23 cellular contexts compared by ENCODE assay signal in the genomic region with DNA sequence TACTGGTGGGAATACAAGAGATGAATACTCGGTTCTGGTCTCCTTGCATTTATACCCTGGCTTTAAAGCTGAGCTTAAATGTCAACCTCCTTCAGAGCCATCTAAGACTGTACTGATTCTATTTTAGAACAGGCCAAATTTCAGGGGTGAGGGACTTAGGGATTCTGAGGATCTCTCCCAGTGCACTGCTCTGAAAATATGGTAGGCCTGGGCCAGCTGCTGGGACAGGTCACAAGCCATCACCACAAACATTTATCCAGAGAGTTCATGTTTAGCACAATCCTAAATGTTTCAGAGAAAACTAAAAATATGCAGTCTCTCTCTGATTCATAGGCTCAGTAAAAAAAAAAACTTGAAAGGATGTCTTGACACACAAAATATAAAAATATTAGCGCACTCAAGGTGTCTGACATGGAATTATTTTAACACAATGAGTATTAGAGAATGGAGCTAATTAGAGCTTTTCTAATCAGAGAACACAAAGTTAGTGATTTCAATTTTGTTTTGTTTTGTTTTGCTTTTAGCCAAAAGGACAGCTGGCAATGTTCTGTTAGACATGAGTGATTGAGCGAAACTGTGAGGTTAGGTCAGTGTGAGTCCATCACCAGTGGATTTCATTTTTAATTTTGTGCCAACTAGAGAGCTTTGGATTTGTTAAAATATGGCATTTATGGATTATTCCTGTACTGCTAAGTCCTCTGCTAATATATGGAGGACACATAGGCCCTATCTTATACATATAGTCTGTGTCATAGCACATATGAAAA. TPM values are rescaled to one million over a fixed set of nuclear protein-coding genes. Genes with fewer than 3 reads are reported as not detected.
DNase-seq lines count a peak whose midpoint lies in the region; ATAC-seq and TF ChIP-seq lines count a peak whose summit lies in the region.
"Had no signal": no experiment of that assay in that cellular context is flagged by ENCODE, and none has a peak within 500 bp of the region (broad histone marks: within the 10 kb centered on the region; RNA-seq: fewer than 3 reads in every experiment).

No MANE protein-coding gene starts in this region.

- TF ChIP-seq EP300 in esophagus muscularis mucosa (IDR thresholded peaks at IDR 0.05): no peak

- POLR2A ChIA-PET in MCF 10A (lab: Yijun Ruan, JAX): interaction anchor here (0.7 to 1.8 kb wide), 4 partner anchors 18 to 566 kb away, joined by 3 read pairs; no protein-coding TSS in a partner anchor

- H3K27ac ChIP-seq in breast epithelium: peak overlapping the region; percentile 60 to 62
- H3K27ac ChIP-seq in esophagus muscularis mucosa (replicated peaks in 1 of 4): peak overlapping the region in 3 of 4 donors; percentile 18 to 56 (median 32)
- H3K27ac ChIP-seq: BLaER1, KMS-11, VCaP had no signal

- no peaks in the 10 kb centered on the region for H3K9me3 Mint-ChIP-seq in MCF 10A (ENCODE audit: unreplicated experiment)
- H3K9me3 Mint-ChIP-seq: H9; immature natural killer cell; stimulated activated effector memory CD8-positive, alpha-beta T cell treated with anti-CD3 and anti-CD28 coated beads, Interleukin-12 subunit alpha, Interleukin-12 subunit beta, amount 100 ng/mL, for 72 hours; type B pancreatic cell had no signal

- 86% methylated on average over 3 of the region's 3 CpGs for WGBS in esophagus muscularis mucosa

- H3K27me3 ChIP-seq in breast epithelium: no peaks in the 10 kb centered on the region
- no peaks in the 10 kb centered on the region for H3K27me3 ChIP-seq in esophagus muscularis mucosa
- H3K27me3 ChIP-seq: BLaER1, heart right ventricle, right atrium auricular region had no signal

- no peak overlapping the region for H3K4me3 Mint-ChIP-seq in MCF 10A (ENCODE audit: unreplicated experiment)
- H3K4me3 Mint-ChIP-seq: H9; immature natural killer cell; stimulated activated effector memory CD8-positive, alpha-beta T cell treated with anti-CD3 and anti-CD28 coated beads, Interleukin-12 subunit alpha, Interleukin-12 subunit beta, amount 100 ng/mL, for 72 hours; T-helper 17 cell; type B pancreatic cell had no signal

- intact Hi-C loops in breast epithelium (cut with DNase I; ENCODE audit: low total_unique reads) (no loop called here), MCF 10A (cut with micrococcal nuclease) (no loop called here), esophagus muscularis mucosa (cut with DNase I) (no loop called here), head of caudate nucleus (cut with DNase I) (no loop called here)

- no peak for DNase-seq in breast epithelium (ENCODE audit: low spot score in 2 of 2)
- DNase-seq in MCF 10A (ENCODE audit: unreplicated experiment): no peak
- no peak for DNase-seq in esophagus muscularis mucosa (ENCODE audit: extremely low spot score)
- no peak for DNase-seq in omental fat pad (ENCODE audit: low spot score)
- DNase-seq in head of caudate nucleus: no peak
- DNase-seq in iPS-NIHi7 (ENCODE audit: extremely low spot score): no peak
- DNase-seq: activated T-cell treated with anti-CD3 and anti-CD28 coated beads for 4 hours, Calu3, H9, heart right ventricle, immature natural killer cell, NCI-H1930, NCI-H226, occipital lobe, T-helper 17 cell had no signal

- H3K9me3 ChIP-seq in breast epithelium: no peaks in the 10 kb centered on the region
- no peaks in the 10 kb centered on the region for H3K9me3 ChIP-seq in esophagus muscularis mucosa
- H3K9me3 ChIP-seq: BLaER1, heart right ventricle, right atrium auricular region had no signal

- no peaks in the 10 kb centered on the region for H3K27me3 Mint-ChIP-seq in MCF 10A (ENCODE audit: insufficient read depth, unreplicated experiment)
- H3K27me3 Mint-ChIP-seq: T-helper 17 cell, type B pancreatic cell had no signal

- H3K4me1 ChIP-seq in breast epithelium (no peaks in the 10 kb centered on the region), esophagus muscularis mucosa (peaks cover 41 to 69% (median 61%) of the 10 kb centered on the region in 4 donors)
- H3K4me1 ChIP-seq: BLaER1 had no signal

- ATAC-seq in omental fat pad (ENCODE audit: low FRiP score) (peak; percentile 28), GM19351 (IDR thresholded peaks at IDR 0.05; ENCODE audit: unreplicated experiment) (no peak), GM18517 (IDR thresholded peaks at IDR 0.05; ENCODE audit: unreplicated experiment) (no peak)
- ATAC-seq: stimulated activated effector memory CD8-positive, alpha-beta T cell treated with anti-CD3 and anti-CD28 coated beads, Interleukin-12 subunit alpha, Interleukin-12 subunit beta, amount 100 ng/mL, for 72 hours; T-helper 17 cell had no signal

- H3K36me3 Mint-ChIP-seq in MCF 10A (ENCODE audit: insufficient read depth, unreplicated experiment): peaks cover 6% of the 10 kb centered on the region
- H3K36me3 Mint-ChIP-seq: immature natural killer cell, type B pancreatic cell had no signal

- no peaks in the 10 kb centered on the region for H3K36me3 ChIP-seq in breast epithelium
- H3K36me3 ChIP-seq in esophagus muscularis mucosa: no peaks in the 10 kb centered on the region
- H3K36me3 ChIP-seq: BLaER1, heart right ventricle, right atrium auricular region had no signal

- H3K4me1 Mint-ChIP-seq in MCF 10A (ENCODE audit: insufficient read depth, unreplicated experiment): peaks cover 13% of the 10 kb centered on the region
- H3K4me1 Mint-ChIP-seq: H9 had no signal

- TF ChIP-seq CTCF in breast epithelium (IDR thresholded peaks at IDR 0.05) (no peak), MCF 10A (IDR thresholded peaks at IDR 0.05; ENCODE audit: unreplicated experiment) (no peak), esophagus muscularis mucosa (IDR thresholded peaks at IDR 0.05) (no peak), omental fat pad (IDR thresholded peaks at IDR 0.05) (no peak)

- TF ChIP-seq POLR2A in breast epithelium (IDR thresholded peaks at IDR 0.05): no peak
- TF ChIP-seq POLR2A in esophagus muscularis mucosa (IDR thresholded peaks at IDR 0.05; ENCODE audit: low read depth): no peak

- no peak overlapping the region for H3K27ac Mint-ChIP-seq in MCF 10A (ENCODE audit: low read depth, unreplicated experiment)
- H3K27ac Mint-ChIP-seq: H9; stimulated activated effector memory CD8-positive, alpha-beta T cell treated with anti-CD3 and anti-CD28 coated beads, Interleukin-12 subunit alpha, Interleukin-12 subunit beta, amount 100 ng/mL, for 72 hours; type B pancreatic cell had no signal

- CTCF ChIA-PET in MCF 10A (lab: Yijun Ruan, JAX): interaction anchor here (0.8 to 1.2 kb wide), 3 partner anchors 10 to 23 kb away, joined by 3 to 6 read pairs (median 4); no protein-coding TSS in a partner anchor

- BruUV-seq in MCF 10A (replicated peaks; lab: Mats Ljungman, UMichigan): no TSS peak

- H3K4me3 ChIP-seq in breast epithelium (no peak overlapping the region), esophagus muscularis mucosa (no peak overlapping the region)
- H3K4me3 ChIP-seq: BLaER1, heart right ventricle, right atrium auricular region had no signal

RNA-seq across cellular contexts. Expression of a gene that starts 38.8 kb away (rescaled TPM):
- total RNA-seq in breast epithelium: 100 to 1,000 TPM in 1 of 3 donors, 10 to 100 TPM in 2; 52.0 to 180 (median 92.4) TPM
- 19.7 and 29.0 TPM in 2 replicates for total RNA-seq in MCF 10A (2022)
- 100 to 1,000 TPM; 145 to 180 (median 163) TPM for total RNA-seq in esophagus muscularis mucosa
- total RNA-seq in omental fat pad: 100 to 1,000 TPM in 1 of 4 donors, 10 to 100 TPM in 3; 43.1 to 123 (median 60.5) TPM
